Comparison of ENCODE assay signal across 8 cellular contexts in genomic region chr22:44684506-44685383, GRCh38. TPM values are rescaled to one million over a fixed set of nuclear protein-coding genes. Genes with fewer than 3 reads are reported as not detected.
DNase-seq lines count a peak whose midpoint lies in the region; ATAC-seq and TF ChIP-seq lines count a peak whose summit lies in the region.

No MANE protein-coding gene starts in this region.

- peak overlapping the region; percentile 12; the same call in 1 of the 2 replicates for H3K56ac ChIP-seq in IMR-90 (ENCODE audit: extremely low read depth, insufficient read depth, low read length)

- H3K4me1 ChIP-seq in IMR-90 (ENCODE audit: control insufficient read depth, insufficient read depth, low read length) (peaks cover 25% of the 10 kb centered on the region), neuronal stem cell (ENCODE audit: control insufficient read depth in 2 of 2, insufficient read depth in 1 of 2, low read depth in 1 of 2, low read length in 2 of 2) (peaks cover 2 to 9% of the 10 kb centered on the region in 2 donors)

- BruUV-seq in IMR-90 (replicated peaks; lab: Mats Ljungman, UMichigan): no TSS peak

- H3K9ac ChIP-seq in IMR-90 (ENCODE audit: low read depth, low read length) (no peak overlapping the region), neuronal stem cell (ENCODE audit: low read depth, low read length, poor library complexity) (peak overlapping the region; percentile 64)

- H3K23ac ChIP-seq in IMR-90 (ENCODE audit: low read depth, low read length): peak overlapping the region; percentile 33; the same call in 1 of the 2 replicates
- H3K23ac ChIP-seq in neuronal stem cell (ENCODE audit: low read depth, low read length, poor library complexity): no peak overlapping the region

- H3K14ac ChIP-seq in IMR-90 (replicated peaks; ENCODE audit: low read depth, low read length) (peak overlapping the region; percentile 48), neuronal stem cell (ENCODE audit: low read length) (no peak overlapping the region)

- peak overlapping the region in 1 of 2 experiments; percentile 85; a peak in 3 of 4 replicates for H4K8ac ChIP-seq in IMR-90 (ENCODE audit: low read depth in 2 of 2, low read length in 2 of 2)
- H4K8ac ChIP-seq in neuronal stem cell (ENCODE audit: low read depth, low read length): peak overlapping the region; percentile 92

- H3K36me3 Mint-ChIP-seq in activated T-helper 1 cell treated with anti-CD3 and anti-CD28 coated beads, Interleukin-12 subunit alpha, Interleukin-12 subunit beta, Interleukin-2, Interleukin-4 antibody, amounts not matched to agents 30 ng/mL and 10 ng/mL and 1 ng/mL, durations not matched to agents 14 hours and 24 hours and 36 hours (ENCODE audit: low read depth): no peaks in the 10 kb centered on the region

- peak overlapping the region; percentile 60 for H2AK9ac ChIP-seq in IMR-90 (replicated peaks; ENCODE audit: low read depth, low read length, poor library complexity)

- H3K4me3 Mint-ChIP-seq in activated T-helper 1 cell treated with anti-CD3 and anti-CD28 coated beads, Interleukin-12 subunit alpha, Interleukin-12 subunit beta, Interleukin-2, Interleukin-4 antibody, amounts not matched to agents 30 ng/mL and 10 ng/mL and 1 ng/mL, durations not matched to agents 14 hours and 24 hours and 36 hours: peak overlapping the region; percentile 49

- peaks cover 20% of the 10 kb centered on the region for H3K9me1 ChIP-seq in IMR-90 (ENCODE audit: insufficient read depth, low read length)

- H3K27me3 Mint-ChIP-seq in activated T-helper 1 cell treated with anti-CD3 and anti-CD28 coated beads, Interleukin-12 subunit alpha, Interleukin-12 subunit beta, Interleukin-2, Interleukin-4 antibody, amounts not matched to agents 30 ng/mL and 10 ng/mL and 1 ng/mL, durations not matched to agents 14 hours and 24 hours and 36 hours (ENCODE audit: insufficient read depth): peaks cover 1% of the 10 kb centered on the region

- ATAC-seq in GM19468 (IDR thresholded peaks at IDR 0.05; ENCODE audit: extremely low read depth, unreplicated experiment): peak; percentile 14
- peak; percentile 90 for ATAC-seq in IMR-90 (ENCODE audit: low read depth)

- H2BK15ac ChIP-seq in IMR-90 (ENCODE audit: low read depth, low read length) (peak overlapping the region; percentile 42; the same call in 1 of the 3 replicates), neuronal stem cell (ENCODE audit: low read length) (peak overlapping the region; percentile 38)

- H3K27me3 ChIP-seq in IMR-90 (ENCODE audit: control insufficient read depth, insufficient read depth, low read length): no peaks in the 10 kb centered on the region
- peaks cover 0 to 3% (median 0%) of the 10 kb centered on the region in 3 experiments for H3K27me3 ChIP-seq in neuronal stem cell (ENCODE audit: control insufficient read depth in 3 of 3, insufficient read depth in 3 of 3, low read depth in 1 of 3, low read length in 3 of 3)

- H3K9me3 ChIP-seq in IMR-90 (ENCODE audit: control insufficient read depth, insufficient read depth, low read length): no peaks in the 10 kb centered on the region
- peaks cover 0 to 1% of the 10 kb centered on the region in 2 donors for H3K9me3 ChIP-seq in neuronal stem cell (replicated peaks in 1 of 2; ENCODE audit: control insufficient read depth in 2 of 2, insufficient read depth in 1 of 2, low read depth in 1 of 2, low read length in 2 of 2)

- in situ Hi-C loops in IMR-90 (cut with MboI; ENCODE audit: low sequenced_read_pairs): no loop called here

- H2BK120ac ChIP-seq in IMR-90 (ENCODE audit: low read depth, low read length): peak overlapping the region; percentile 89
- H2BK120ac ChIP-seq in neuronal stem cell (ENCODE audit: low read depth, low read length): no peak overlapping the region

- no peaks in the 10 kb centered on the region for H3K9me3 Mint-ChIP-seq in activated T-helper 1 cell treated with anti-CD3 and anti-CD28 coated beads, Interleukin-12 subunit alpha, Interleukin-12 subunit beta, Interleukin-2, Interleukin-4 antibody, amounts not matched to agents 30 ng/mL and 10 ng/mL and 1 ng/mL, durations not matched to agents 14 hours and 24 hours and 36 hours

- H3K36me3 ChIP-seq in IMR-90 (ENCODE audit: control insufficient read depth, insufficient read depth, low read length) (no peaks in the 10 kb centered on the region; the same call in 1 of the 2 replicates), neuronal stem cell (replicated peaks in 1 of 2; ENCODE audit: control insufficient read depth in 2 of 2, insufficient read depth in 2 of 2, low read length in 2 of 2) (no peaks in the 10 kb centered on the region)

- no peak overlapping the region for H3K4me3 ChIP-seq in IMR-90 (ENCODE audit: insufficient read depth, low read depth, low read length)
- H3K4me3 ChIP-seq in fibroblast of mammary gland (ENCODE audit: control insufficient read depth, low read depth, low read length): no peak overlapping the region
- no peak overlapping the region for H3K4me3 ChIP-seq in neuronal stem cell (ENCODE audit: low read length in 2 of 2)

- TF ChIP-seq RAD21 in IMR-90 (IDR thresholded peaks at IDR 0.05; ENCODE audit: low read length): peak; percentile 84

- 83% methylated on average over 1 of the region's 23 CpGs; no CpG with 5 or more reads in 1 of the 2 experiments for WGBS in IMR-90 (ENCODE audit: extremely low coverage in 2 of 2, insufficient read length in 1 of 2), 2 experiments
- WGBS in neuronal stem cell (ENCODE audit: extremely low coverage in 2 of 2, insufficient read length in 2 of 2, insufficient replicate concordance in 1 of 2), 2 donors: no CpG with 5 or more reads among the region's 23 CpGs

- no peak overlapping the region for H2BK12ac ChIP-seq in neuronal stem cell (ENCODE audit: low read length)

- peak; percentile 92 for DNase-seq in CMK (ENCODE audit: low read depth)
- DNase-seq in IMR-90: peak; percentile 95
- DNase-seq in RKO (ENCODE audit: low spot score): peak; percentile 94
- peak; percentile 80 for DNase-seq in activated T-helper 1 cell treated with anti-CD3 and anti-CD28 coated beads, Interleukin-12 subunit alpha, Interleukin-12 subunit beta, Interleukin-2, Interleukin-4 antibody, amounts not matched to agents 30 ng/mL and 10 ng/mL and 1 ng/mL, durations not matched to agents 14 hours and 24 hours and 36 hours (ENCODE audit: low spot score)
- DNase-seq in fibroblast of mammary gland (ENCODE audit: low read depth): peak; percentile 93
- DNase-seq in neuronal stem cell (ENCODE audit: low spot score): peak; percentile 85
- peak in 41 of 49 donors; percentile 7 to 75 (median 45) for DNase-seq in substantia nigra (lab: John Stamatoyannopoulos, UW)

- POLR2A ChIA-PET in IMR-90 (lab: Charles Lee; ENCODE audit: unreplicated experiment): no interaction called here

- H3K27ac ChIP-seq in IMR-90 (ENCODE audit: insufficient read depth, low read length): peak overlapping the region; percentile 51; the same call in 1 of the 2 replicates
- H3K27ac ChIP-seq in neuronal stem cell (replicated peaks; ENCODE audit: low read length): peak overlapping the region; percentile 3
- no peak overlapping the region for H3K27ac ChIP-seq in substantia nigra (ENCODE audit: low read depth, low read length, poor library complexity, severe bottlenecking)

- dilution Hi-C loops in IMR-90 (cut with HindIII; ENCODE audit: low sequenced_read_pairs, unreplicated experiment): no loop called here

- H2BK5ac ChIP-seq in IMR-90 (ENCODE audit: low read depth, low read length, poor library complexity, severe bottlenecking) (peak overlapping the region; percentile 56), neuronal stem cell (ENCODE audit: low read length) (no peak overlapping the region)

- H3K4ac ChIP-seq in IMR-90 (ENCODE audit: low read depth, low read length): peak overlapping the region; percentile 95
- no peak overlapping the region for H3K4ac ChIP-seq in neuronal stem cell (ENCODE audit: low read length)

- H3K4me1 Mint-ChIP-seq in activated T-helper 1 cell treated with anti-CD3 and anti-CD28 coated beads, Interleukin-12 subunit alpha, Interleukin-12 subunit beta, Interleukin-2, Interleukin-4 antibody, amounts not matched to agents 30 ng/mL and 10 ng/mL and 1 ng/mL, durations not matched to agents 14 hours and 24 hours and 36 hours (ENCODE audit: low read depth): peaks cover 46% of the 10 kb centered on the region

- H2AK5ac ChIP-seq in IMR-90 (ENCODE audit: low read depth, low read length): peak overlapping the region; percentile 71
- H2AK5ac ChIP-seq in neuronal stem cell (ENCODE audit: low read depth, low read length): peak overlapping the region; percentile 25

- peak overlapping the region; percentile 6; the same call in 1 of the 2 replicates for H3K4me2 ChIP-seq in IMR-90 (ENCODE audit: low read depth, low read length)
- H3K4me2 ChIP-seq in neuronal stem cell (ENCODE audit: insufficient read depth, low read length, poor library complexity, severe bottlenecking): no peak overlapping the region

- peaks cover 9% of the 10 kb centered on the region for H4K20me1 ChIP-seq in IMR-90 (ENCODE audit: insufficient read depth, low read length)

- peak overlapping the region; percentile 90 for H2BK20ac ChIP-seq in IMR-90 (ENCODE audit: low read depth, low read length)

- H3K27ac Mint-ChIP-seq in activated T-helper 1 cell treated with anti-CD3 and anti-CD28 coated beads, Interleukin-12 subunit alpha, Interleukin-12 subunit beta, Interleukin-2, Interleukin-4 antibody, amounts not matched to agents 30 ng/mL and 10 ng/mL and 1 ng/mL, durations not matched to agents 14 hours and 24 hours and 36 hours: peak overlapping the region; percentile 68

- H3K79me1 ChIP-seq in IMR-90 (ENCODE audit: low read depth in 1 of 2, low read length in 2 of 2): peaks cover 6 to 16% of the 10 kb centered on the region in 2 experiments; a peak in 3 of 4 replicates
- H3K79me1 ChIP-seq in neuronal stem cell (ENCODE audit: low read depth, low read length): no peaks in the 10 kb centered on the region

- TF ChIP-seq CTCF in IMR-90 (conservative IDR thresholded peaks at IDR 0.05; ENCODE audit: low read depth, low read length): peak; percentile 100
- peak; percentile 99 for TF ChIP-seq CTCF in fibroblast of mammary gland (conservative IDR thresholded peaks at IDR 0.05; ENCODE audit: control insufficient read depth, insufficient read depth, low read depth, low read length)

- no peak; the same call in 1 of the 2 replicates for TF ChIP-seq POLR2A in IMR-90 (IDR thresholded peaks at IDR 0.05; ENCODE audit: low read depth, low read length)

- H4K91ac ChIP-seq in IMR-90 (ENCODE audit: insufficient read depth, low read depth, low read length) (peak overlapping the region; percentile 97), neuronal stem cell (ENCODE audit: low read depth, low read length, poor library complexity) (no peak overlapping the region)

- H3K18ac ChIP-seq in IMR-90 (ENCODE audit: low read depth, low read length): peak overlapping the region; percentile 20; the same call in 1 of the 2 replicates
- H3K18ac ChIP-seq in neuronal stem cell (ENCODE audit: low read length): peak overlapping the region; percentile 89

- CTCF ChIA-PET in IMR-90 (lab: Yijun Ruan, JAX): interaction anchor here (0.6 to 1.9 kb wide), 4 partner anchors 9 to 17 kb away, joined by 3 to 10 read pairs (median 4); no protein-coding TSS in a partner anchor

- peak overlapping the region; percentile 89 for H2AFZ ChIP-seq in IMR-90 (replicated peaks; ENCODE audit: low read length, poor library complexity)
- H2AFZ ChIP-seq in neuronal stem cell (ENCODE audit: low read length): peak overlapping the region; percentile 41

- intact Hi-C loops in IMR-90 (cut with micrococcal nuclease): no loop called here
- intact Hi-C loops in activated T-helper 1 cell treated with anti-CD3 and anti-CD28 coated beads, Interleukin-12 subunit alpha, Interleukin-12 subunit beta, Interleukin-2, Interleukin-4 antibody, amounts not matched to agents 30 ng/mL and 10 ng/mL and 1 ng/mL, durations not matched to agents 14 hours and 24 hours and 36 hours (cut with micrococcal nuclease): loop anchor here (1.0 to 10.0 kb wide), 6 partner anchors 16 to 480 kb away; partner anchors contain the start of genes NUP50, PRR5 and RTL6

- peak overlapping the region; percentile 13 for H4K5ac ChIP-seq in IMR-90 (ENCODE audit: low read depth, low read length)

RNA-seq across cellular contexts. Expression of gene PRR5, which starts 17.3 kb away (rescaled TPM):
- total RNA-seq in IMR-90 (2012; rRNA removed): 7.5 and 8.1 TPM in 2 replicates
- polyA plus RNA-seq in IMR-90 (2012; rRNA removed): 23.1 and 24.3 TPM in 2 replicates
- polyA plus RNA-seq in IMR-90 (2012; cell fraction: cytosol; rRNA removed): 17.7 and 39.4 TPM in 2 replicates
- 39.7 and 77.7 TPM in 2 replicates for polyA plus RNA-seq in IMR-90 (2012; cell fraction: nucleus; rRNA removed; ENCODE audit: low replicate concordance)
- total RNA-seq in activated T-helper 1 cell treated with anti-CD3 and anti-CD28 coated beads, Interleukin-12 subunit alpha, Interleukin-12 subunit beta, Interleukin-2, Interleukin-4 antibody, amounts not matched to agents 30 ng/mL and 10 ng/mL and 1 ng/mL, durations not matched to agents 14 hours and 24 hours and 36 hours: 19.7 and 21.6 TPM in 2 replicates
- 14.6 TPM for polyA plus RNA-seq in neuronal stem cell (2013, experiment 1 of 2)
- polyA plus RNA-seq in neuronal stem cell (2013, experiment 2 of 2): 14.4 TPM

Comparison
In these comparisons a context has a peak if more than half of its experiments do, and no peak if none do; other contexts are left out.
1. DNase-seq: peak in every context shown above with its lines; median percentile 95 in IMR-90; 94 in RKO; 93 in fibroblast of mammary gland; 92 in CMK; 85 in neuronal stem cell; 80 in activated T-helper 1 cell treated with anti-CD3 and anti-CD28 coated beads, Interleukin-12 subunit alpha, Interleukin-12 subunit beta, Interleukin-2, Interleukin-4 antibody, amounts not matched to agents 30 ng/mL and 10 ng/mL and 1 ng/mL, durations not matched to agents 14 hours and 24 hours and 36 hours; 45 in substantia nigra.